Comparison of ENCODE assay signal across 6 cellular contexts in the genomic region with DNA sequence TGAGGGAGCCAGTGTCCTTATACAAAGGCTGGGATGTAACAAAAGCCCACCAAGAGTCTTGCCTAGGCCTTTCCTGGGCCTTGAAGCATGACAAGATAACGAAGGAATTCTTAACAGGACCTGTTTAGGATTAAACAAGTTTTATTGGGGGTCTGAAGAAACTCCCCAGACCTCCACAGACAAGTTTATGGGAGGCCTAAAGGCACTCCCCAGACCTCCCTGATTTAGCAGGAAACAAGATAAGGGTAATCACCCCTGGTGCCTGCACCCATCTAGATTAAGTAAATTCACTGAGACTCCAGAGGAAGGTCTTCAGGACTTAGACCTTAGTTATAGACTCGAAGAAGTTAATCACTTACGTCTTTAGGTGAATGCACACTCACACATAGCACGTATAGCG.
DNase-seq lines count a peak whose midpoint lies in the region; ATAC-seq and TF ChIP-seq lines count a peak whose summit lies in the region.
"Not testable (repeated sequence)": the region's sequence is repeated elsewhere in the genome, so short reads cannot be mapped to it uniquely, and the experiment has no call there.

No MANE protein-coding gene starts in this region.

- H3K9me3 Mint-ChIP-seq in WTC11, result peaks cover 16% of the 10 kb centered on the region

- H3K9me3 ChIP-seq in HCT116 (ENCODE audit: control insufficient read depth in 1 of 2, insufficient read depth in 1 of 2, low read depth in 1 of 2, low read length in 2 of 2); mesodermal cell (ENCODE audit: control insufficient read depth, low read length); smooth muscle cell (replicated peaks; ENCODE audit: low read depth): not testable (repeated sequence)

- H3K4me1 ChIP-seq in HCT116 (ENCODE audit: control insufficient read depth in 1 of 2, insufficient read depth in 2 of 2, low read length in 2 of 2) (peaks cover 13 to 34% of the 10 kb centered on the region in 2 experiments), smooth muscle cell (ENCODE audit: low read depth) (peaks cover 21% of the 10 kb centered on the region)
- H3K4me1 ChIP-seq in mesodermal cell (ENCODE audit: control insufficient read depth, insufficient read depth, low read length, poor library complexity, severe bottlenecking), result not testable (repeated sequence)

- TF ChIP-seq POLR2A in HCT116 (IDR thresholded peaks at IDR 0.05; ENCODE audit: borderline replicate concordance, extremely low read depth, insufficient read depth, insufficient read length), result not testable (repeated sequence)

- not testable (repeated sequence) for H3K79me2 ChIP-seq in HCT116 (ENCODE audit: insufficient read depth, low read length); smooth muscle cell (ENCODE audit: low read depth)

- intact Hi-C loops in HCT116 (cut with micrococcal nuclease), result not testable (repeated sequence)

- H3K4me1 Mint-ChIP-seq in WTC11, result peaks cover 22% of the 10 kb centered on the region

- TF ChIP-seq RAD21 in HCT116 (IDR thresholded peaks at IDR 0.05; ENCODE audit: low read depth), result not testable (repeated sequence)

- CTCF ChIA-PET in HCT116 (lab: Charles Lee), result not testable (repeated sequence)
- CTCF ChIA-PET in WTC11 (lab: Charles Lee), result interaction anchor here (2.0 kb wide), 1 partner anchor 79 kb away, joined by 9 read pairs; no protein-coding TSS in a partner anchor

- H3K9ac ChIP-seq in HCT116 (ENCODE audit: low read length); smooth muscle cell (ENCODE audit: low read depth): not testable (repeated sequence)

- H3K4me3 Mint-ChIP-seq in WTC11, result not testable (repeated sequence)

- peaks cover 25% of the 10 kb centered on the region for H3F3A ChIP-seq in smooth muscle cell (ENCODE audit: low read depth)

- H3K9me2 ChIP-seq in HCT116 (ENCODE audit: insufficient read depth), result not testable (repeated sequence)

- DNase-seq in HCT116 (ENCODE audit: low read depth, low spot score); WTC11 (ENCODE audit: low spot score); smooth muscle cell (lab: John Stamatoyannopoulos, UW; ENCODE audit: unreplicated experiment): not testable (repeated sequence)
- DNase-seq in fibroblast of villous mesenchyme (ENCODE audit: low read depth) (peak; percentile 92), islet precursor cell (peak; percentile 81)

- H3K36me3 Mint-ChIP-seq in WTC11, result not testable (repeated sequence)

- ATAC-seq in HCT116, WTC11: not testable (repeated sequence)

- not testable (repeated sequence) for H3K4me2 ChIP-seq in HCT116 (ENCODE audit: low read length)
- H3K4me2 ChIP-seq in smooth muscle cell, result peak overlapping the region; percentile 59

- not testable (repeated sequence) for BruUV-seq in HCT116 (replicated peaks; lab: Mats Ljungman, UMichigan)

- not testable (repeated sequence) for H4K20me1 ChIP-seq in HCT116 (ENCODE audit: insufficient read depth); smooth muscle cell (ENCODE audit: low read depth)

- H3K27ac Mint-ChIP-seq in WTC11, result not testable (repeated sequence)

- H3K27ac ChIP-seq in HCT116 (ENCODE audit: low read depth, low read length), result peak overlapping the region; percentile 74; the same call in 1 of the 2 replicates
- peak overlapping the region; percentile 77 for H3K27ac ChIP-seq in mesodermal cell (ENCODE audit: low read depth, low read length, severe bottlenecking)
- H3K27ac ChIP-seq in smooth muscle cell (ENCODE audit: low read depth), result not testable (repeated sequence)

- TF ChIP-seq CTCF in HCT116 (IDR thresholded peaks at IDR 0.05 in 2 of 3, conservative IDR thresholded peaks at IDR 0.05 in 1 of 3; ENCODE audit: borderline replicate concordance in 1 of 3, insufficient read depth in 1 of 3, low read depth in 2 of 3, low read length in 2 of 3); WTC11 (IDR thresholded peaks at IDR 0.05); fibroblast of villous mesenchyme (IDR thresholded peaks at IDR 0.05; ENCODE audit: insufficient read depth, low read depth, low read length); smooth muscle cell (IDR thresholded peaks at IDR 0.05; ENCODE audit: borderline replicate concordance, insufficient read depth, poor library complexity, severe bottlenecking): not testable (repeated sequence)

- H3K27me3 Mint-ChIP-seq in WTC11 (ENCODE audit: low read depth), result not testable (repeated sequence)

- RAD21 ChIA-PET in HCT116 (lab: Charles Lee; ENCODE audit: low non-redundant PET in 1 of 2, low total read pairs in 2 of 2, uncharacterized antibody in 2 of 2, unreplicated experiment in 2 of 2), result not testable (repeated sequence)

- not testable (repeated sequence) for H3K27me3 ChIP-seq in HCT116 (ENCODE audit: insufficient read depth, low read length); smooth muscle cell (ENCODE audit: low read depth)

- H2AFZ ChIP-seq in HCT116 (ENCODE audit: low read depth, low read length, poor library complexity, severe bottlenecking), result not testable (repeated sequence)
- peak overlapping the region; percentile 65 for H2AFZ ChIP-seq in smooth muscle cell (ENCODE audit: low read depth)

- WGBS in mesodermal cell (ENCODE audit: insufficient coverage in 2 of 2), 2 experiments, result 59 to 78% methylated on average over 2 to 3 of the region's 5 CpGs
- 7% methylated on average over 5 of the region's 5 CpGs for WGBS in smooth muscle cell (ENCODE audit: low lambda C conversion rate)

- not testable (repeated sequence) for H3K4me3 ChIP-seq in HCT116 (replicated peaks in 1 of 2; ENCODE audit: low read depth in 1 of 2, low read length in 2 of 2); fibroblast of villous mesenchyme (ENCODE audit: low read depth, low read length); mesodermal cell (ENCODE audit: extremely low read depth, insufficient read depth, low read length, poor library complexity, severe bottlenecking); smooth muscle cell

- H3K36me3 ChIP-seq in HCT116 (ENCODE audit: control insufficient read depth in 1 of 2, insufficient read depth in 2 of 2, low read length in 2 of 2); mesodermal cell (ENCODE audit: control insufficient read depth, insufficient read depth, low read length); smooth muscle cell (ENCODE audit: low read depth): not testable (repeated sequence)

- POLR2A ChIA-PET in HCT116 (lab: Charles Lee); WTC11 (lab: Charles Lee): not testable (repeated sequence)

TF ChIP-seq in WTC11, 78 proteins besides CTCF, POLR2A, EP300 and RAD21:
- TF ChIP-seq, protein P1, sequence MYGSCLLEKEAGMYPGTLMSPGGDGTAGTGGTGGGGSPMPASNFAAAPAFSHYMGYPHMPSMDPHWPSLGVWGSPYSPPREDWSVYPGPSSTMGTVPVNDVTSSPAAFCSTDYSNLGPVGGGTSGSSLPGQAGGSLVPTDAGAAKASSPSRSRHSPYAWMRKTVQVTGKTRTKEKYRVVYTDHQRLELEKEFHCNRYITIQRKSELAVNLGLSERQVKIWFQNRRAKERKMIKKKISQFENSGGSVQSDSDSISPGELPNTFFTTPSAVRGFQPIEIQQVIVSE (CRISPR knock-in tag; IDR thresholded peaks at IDR 0.05; ENCODE audit: borderline replicate concordance), result peak; percentile 62; the same call in 1 of the 2 replicates
